In genomic region chr1:80799457-80799856, GRCh38 we compare ENCODE assay signal across 16 cellular contexts.
"Had no signal": no experiment of that assay in that cellular context is flagged by ENCODE, and none has a peak within 500 bp of the region (broad histone marks: within the 10 kb centered on the region; RNA-seq: fewer than 3 reads in every experiment).

No MANE protein-coding gene starts in this region.

- H3K27me3 Mint-ChIP-seq: naive B cell had no signal

- ATAC-seq: activated CD8-positive, alpha-beta T cell treated with anti-CD3 and anti-CD28 coated beads, Interleukin-2, amount 10 ng/mL, durations not matched to agents 7 days and 5 days; gastrocnemius medialis had no signal

- H3K27me3 ChIP-seq: gastrocnemius medialis, neutrophil, right atrium auricular region, thyroid gland had no signal

- H3K36me3 Mint-ChIP-seq: naive B cell had no signal

- H3K4me3 ChIP-seq: gastrocnemius medialis, lung, right atrium auricular region, skin epidermis, thyroid gland had no signal

- H3K9me3 Mint-ChIP-seq: activated T-helper 1 cell treated with anti-CD3 and anti-CD28 coated beads, Interleukin-12 subunit alpha, Interleukin-12 subunit beta, Interleukin-2, Interleukin-4 antibody, amounts not matched to agents 30 ng/mL and 10 ng/mL and 1 ng/mL, durations not matched to agents 14 hours and 24 hours and 36 hours had no signal

- DNase-seq: activated CD4-positive, alpha-beta T cell treated with anti-CD3 and anti-CD28 coated beads for 4 hours; activated CD8-positive, alpha-beta memory T cell treated with anti-CD3 and anti-CD28 coated beads, Interleukin-2, amount 50 U/mL, for 48 hours; activated CD8-positive, alpha-beta T cell treated with anti-CD3 and anti-CD28 coated beads, Interleukin-2, amount 10 ng/mL, durations not matched to agents 7 days and 5 days; activated naive CD4-positive, alpha-beta T cell; aorta; effector CD4-positive, alpha-beta T cell; gastrocnemius medialis; naive B cell; T-helper 9 cell; thyroid gland had no signal

- H3K27ac Mint-ChIP-seq: activated CD8-positive, alpha-beta T cell treated with anti-CD3 and anti-CD28 coated beads, Interleukin-2, amount 10 ng/mL, durations not matched to agents 7 days and 5 days; activated T-helper 1 cell treated with anti-CD3 and anti-CD28 coated beads, Interleukin-12 subunit alpha, Interleukin-12 subunit beta, Interleukin-2, Interleukin-4 antibody, amounts not matched to agents 30 ng/mL and 10 ng/mL and 1 ng/mL, durations not matched to agents 14 hours and 24 hours and 36 hours; naive B cell had no signal

- H3K27ac ChIP-seq: gastrocnemius medialis, neutrophil, right atrium auricular region, skin epidermis, thyroid gland, VCaP had no signal

- H3K4me3 Mint-ChIP-seq: activated CD8-positive, alpha-beta T cell treated with anti-CD3 and anti-CD28 coated beads, Interleukin-2, amount 10 ng/mL, durations not matched to agents 7 days and 5 days; activated T-helper 1 cell treated with anti-CD3 and anti-CD28 coated beads, Interleukin-12 subunit alpha, Interleukin-12 subunit beta, Interleukin-2, Interleukin-4 antibody, amounts not matched to agents 30 ng/mL and 10 ng/mL and 1 ng/mL, durations not matched to agents 14 hours and 24 hours and 36 hours; naive B cell had no signal

- H3K36me3 ChIP-seq: gastrocnemius medialis, neutrophil, right atrium auricular region, thyroid gland had no signal

- H3K4me1 Mint-ChIP-seq: naive B cell had no signal

- H3K4me1 ChIP-seq: gastrocnemius medialis, right atrium auricular region, thyroid gland had no signal

- H3K9me3 ChIP-seq: gastrocnemius medialis, neutrophil, thyroid gland had no signal
